ENCODE assay signal across 15 cellular contexts in the genomic region with DNA sequence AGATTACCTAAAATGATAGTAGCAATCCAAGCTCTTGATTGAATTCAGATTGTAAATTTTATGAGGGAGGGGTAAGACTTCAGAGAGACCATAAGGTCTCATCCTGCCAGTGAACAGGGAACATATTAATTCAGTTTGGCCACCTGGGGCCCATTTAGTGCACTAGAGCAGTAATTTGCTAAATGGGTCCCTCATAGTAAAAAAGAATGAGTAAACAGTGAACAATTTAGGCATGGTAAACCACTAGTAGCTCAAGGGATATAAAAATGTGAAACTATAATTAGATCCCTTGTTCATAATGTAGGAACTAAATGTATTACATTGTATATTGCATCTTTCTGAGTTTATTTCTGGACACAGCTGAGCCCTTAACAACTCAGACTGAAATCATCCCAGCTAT. TPM values are rescaled to one million over a fixed set of nuclear protein-coding genes. Genes with fewer than 3 reads are reported as not detected.
DNase-seq lines count a peak whose midpoint lies in the region; ATAC-seq and TF ChIP-seq lines count a peak whose summit lies in the region.
"Had no signal": no experiment of that assay in that cellular context is flagged by ENCODE, and none has a peak within 500 bp of the region (broad histone marks: within the 10 kb centered on the region; RNA-seq: fewer than 3 reads in every experiment).

No MANE protein-coding gene starts in this region.

- no peak overlapping the region for H3K9ac ChIP-seq in smooth muscle cell (ENCODE audit: low read depth)
- H3K9ac ChIP-seq: neural progenitor cell had no signal

- H3K4me3 Mint-ChIP-seq in activated naive CD4-positive, alpha-beta T cell treated with anti-CD3 and anti-CD28 coated beads for 36 hours: no peak overlapping the region
- H3K4me3 Mint-ChIP-seq: activated CD4-positive, alpha-beta T cell treated with anti-CD3 and anti-CD28 coated beads for 36 hours; neural progenitor cell had no signal

- peaks cover 4% of the 10 kb centered on the region for H3K4me1 ChIP-seq in smooth muscle cell (ENCODE audit: low read depth)
- H3K4me1 ChIP-seq: breast epithelium, neural progenitor cell had no signal

- H3K79me2 ChIP-seq in smooth muscle cell (ENCODE audit: low read depth): no peaks in the 10 kb centered on the region

- H3K9me3 ChIP-seq in smooth muscle cell (replicated peaks; ENCODE audit: low read depth): no peaks in the 10 kb centered on the region
- H3K9me3 ChIP-seq: breast epithelium, lower lobe of right lung, thyroid gland had no signal

- peaks cover 2% of the 10 kb centered on the region for H3K27me3 Mint-ChIP-seq in activated naive CD4-positive, alpha-beta T cell treated with anti-CD3 and anti-CD28 coated beads for 36 hours (ENCODE audit: low read depth)

- in situ Hi-C loops in SK-MEL-5 (cut with HindIII; ENCODE audit: low pct_unique_long_range_greater_than_20kb, low sequenced_read_pairs): no loop called here

- H3K27ac ChIP-seq in smooth muscle cell (ENCODE audit: low read depth): no peak overlapping the region
- H3K27ac ChIP-seq: breast epithelium, lower lobe of right lung, neural progenitor cell, skin epidermis, thyroid gland had no signal

- H3K4me3 ChIP-seq in smooth muscle cell: no peak overlapping the region
- H3K4me3 ChIP-seq: breast epithelium, lower lobe of right lung, neural progenitor cell, skin epidermis, thyroid gland had no signal

- CTCF ChIA-PET in activated naive CD4-positive, alpha-beta T cell treated with anti-CD3 and anti-CD28 coated beads for 36 hours (lab: Charles Lee): interaction anchor here (1.4 to 1.6 kb wide), 3 partner anchors 9 to 271 kb away, joined by 4 to 8 read pairs (median 6); no protein-coding TSS in a partner anchor

- H3K36me3 ChIP-seq in smooth muscle cell (ENCODE audit: low read depth): no peaks in the 10 kb centered on the region
- H3K36me3 ChIP-seq: breast epithelium, lower lobe of right lung, neural progenitor cell, thyroid gland had no signal

- no peaks in the 10 kb centered on the region for H3K27me3 ChIP-seq in smooth muscle cell (ENCODE audit: low read depth)
- H3K27me3 ChIP-seq: breast epithelium, neural progenitor cell, thyroid gland had no signal

- H4K20me1 ChIP-seq in smooth muscle cell (ENCODE audit: low read depth): no peaks in the 10 kb centered on the region

- H3K36me3 Mint-ChIP-seq in activated naive CD4-positive, alpha-beta T cell treated with anti-CD3 and anti-CD28 coated beads for 36 hours (ENCODE audit: low read depth): no peaks in the 10 kb centered on the region
- H3K36me3 Mint-ChIP-seq: neural progenitor cell had no signal

- no peak overlapping the region for H2AFZ ChIP-seq in smooth muscle cell (ENCODE audit: low read depth)
- H2AFZ ChIP-seq: neural progenitor cell had no signal

- peaks cover 4% of the 10 kb centered on the region for H3K4me1 Mint-ChIP-seq in activated naive CD4-positive, alpha-beta T cell treated with anti-CD3 and anti-CD28 coated beads for 36 hours (ENCODE audit: low read depth)

- no peaks in the 10 kb centered on the region for H3K9me3 Mint-ChIP-seq in activated naive CD4-positive, alpha-beta T cell treated with anti-CD3 and anti-CD28 coated beads for 36 hours
- H3K9me3 Mint-ChIP-seq: activated T-helper 2 cell treated with anti-CD3 and anti-CD28 coated beads, Interferon-gamma antibody, Interleukin-2, Interleukin-4, amounts not matched to agents 10 μg/mL and 5 μg/mL and 100 μg/mL, durations not matched to agents 14 hours and 24 hours and 36 hours had no signal

- no peak for ATAC-seq in GM21423 (IDR thresholded peaks at IDR 0.05; ENCODE audit: unreplicated experiment)
- ATAC-seq: activated CD4-positive, alpha-beta T cell treated with anti-CD3 and anti-CD28 coated beads for 36 hours; lower lobe of right lung had no signal

- H3K4me2 ChIP-seq in smooth muscle cell: peak overlapping the region; percentile 14
- H3K4me2 ChIP-seq: neural progenitor cell had no signal

- no peaks in the 10 kb centered on the region for H3F3A ChIP-seq in smooth muscle cell (ENCODE audit: low read depth)

- H3K27ac Mint-ChIP-seq in activated naive CD4-positive, alpha-beta T cell treated with anti-CD3 and anti-CD28 coated beads for 36 hours: no peak overlapping the region
- H3K27ac Mint-ChIP-seq: activated CD4-positive, alpha-beta T cell treated with anti-CD3 and anti-CD28 coated beads for 36 hours; activated T-helper 2 cell treated with anti-CD3 and anti-CD28 coated beads, Interferon-gamma antibody, Interleukin-2, Interleukin-4, amounts not matched to agents 10 μg/mL and 5 μg/mL and 100 μg/mL, durations not matched to agents 14 hours and 24 hours and 36 hours had no signal

- no peak for TF ChIP-seq CTCF in smooth muscle cell (IDR thresholded peaks at IDR 0.05; ENCODE audit: borderline replicate concordance, insufficient read depth, poor library complexity, severe bottlenecking)

- DNase-seq in HCEC 1CT (peak; percentile 75), NCI-H187 (lab: John Stamatoyannopoulos, UW) (peak; percentile 12 to 53), SK-MEL-5 (ENCODE audit: low read depth, low spot score) (peak; percentile 72), smooth muscle cell (lab: John Stamatoyannopoulos, UW; ENCODE audit: unreplicated experiment) (no peak)
- DNase-seq in activated naive CD4-positive, alpha-beta T cell treated with anti-CD3 and anti-CD28 coated beads for 36 hours: no peak
- no peak for DNase-seq in activated CD4-positive, CD25-positive, alpha-beta regulatory T cell (lab: John Stamatoyannopoulos, UW)
- DNase-seq: activated CD4-positive, alpha-beta T cell treated with anti-CD3 and anti-CD28 coated beads for 36 hours; DND-41; lower lobe of right lung; thyroid gland had no signal

- intact Hi-C loops in activated naive CD4-positive, alpha-beta T cell treated with anti-CD3 and anti-CD28 coated beads for 36 hours (cut with micrococcal nuclease): loop anchor here (10.0 kb wide), 2 partner anchors 386 to 736 kb away; partner anchors contain the start of gene TNFRSF11A

RNA-seq across cellular contexts. Expression of gene PHLPP1, which starts 4.9 kb away (rescaled TPM):
- total RNA-seq in SK-MEL-5 (2014; rRNA removed; shearing (Covaris generic)): 15.8 and 19.1 TPM in 2 replicates
- polyA plus RNA-seq in SK-MEL-5 (2015; cell fraction: cytosol; rRNA removed): 18.7 and 25.5 TPM in 2 replicates
- 11.6 and 20.7 TPM in 2 replicates for polyA plus RNA-seq in SK-MEL-5 (2015; cell fraction: nucleus; rRNA removed)
- total RNA-seq in smooth muscle cell: 4.3 and 5.3 TPM in 2 replicates
- polyA plus RNA-seq in smooth muscle cell: 1.1 and 3.1 TPM in 2 replicates
- 1 to 10 TPM; 6.5 to 7.2 TPM for total RNA-seq in activated naive CD4-positive, alpha-beta T cell treated with anti-CD3 and anti-CD28 coated beads for 36 hours

Comparison
In these comparisons a context has a peak if more than half of its experiments do, and no peak if none do; other contexts are left out.
1. DNase-seq: peak in HCEC 1CT (single experiment), NCI-H187 (2 of 2) and SK-MEL-5 (single experiment); none in smooth muscle cell (single experiment), activated naive CD4-positive, alpha-beta T cell treated with anti-CD3 and anti-CD28 coated beads for 36 hours (single experiment) and activated CD4-positive, CD25-positive, alpha-beta regulatory T cell (0 of 4).